11 cellular contexts compared by ENCODE assay signal in genomic region chr6:149190228-149190831, GRCh38.
A peak's percentile ranks its signal among the peaks of the same experiment; 100 is the strongest.
DNase-seq lines count a peak whose midpoint lies in the region; ATAC-seq, FAIRE-seq and TF ChIP-seq lines count a peak whose summit lies in the region.
"Had no signal": no experiment of that assay in that cellular context is flagged by ENCODE, and none has a peak within 500 bp of the region (broad histone marks: within the 10 kb centered on the region; RNA-seq: fewer than 3 reads in every experiment).

No MANE protein-coding gene starts in this region.

- FAIRE-seq in small intestine (lab: Jason Lieb, UNC) = no peak
- FAIRE-seq: G401.6 had no signal

- H3K4me3 Mint-ChIP-seq in GM23338 (no peak overlapping the region), T-helper 17 cell (no peak overlapping the region)
- H3K4me3 Mint-ChIP-seq: brain; stimulated activated naive CD8-positive, alpha-beta T cell treated with anti-CD3 and anti-CD28 coated beads, Interleukin-15, Interleukin-2, amounts not matched to agents 100 ng/mL and 50 ng/mL, for 24 hours had no signal

- ATAC-seq in GM23338 (peak; percentile 99), T-helper 17 cell (peak; percentile 57), HG02885 (IDR thresholded peaks at IDR 0.05; ENCODE audit: poor library complexity, unreplicated experiment) (no peak)

- H3F3A ChIP-seq in GM23338 (replicated peaks; ENCODE audit: low read depth) = no peaks in the 10 kb centered on the region

- H3K4me1 Mint-ChIP-seq in GM23338 (peaks cover 8% of the 10 kb centered on the region; the same call in 2 of the 3 replicates), T-helper 17 cell (peaks cover 23% of the 10 kb centered on the region)
- H3K4me1 Mint-ChIP-seq: brain had no signal

- H3K9me3 ChIP-seq in T-helper 17 cell (ENCODE audit: control insufficient read depth, low read length, poor library complexity, severe bottlenecking) (no peaks in the 10 kb centered on the region), small intestine (ENCODE audit: control insufficient read depth, low read depth) (no peaks in the 10 kb centered on the region)

- H3K36me3 ChIP-seq in GM23338 (ENCODE audit: insufficient read depth) (no peaks in the 10 kb centered on the region), small intestine (ENCODE audit: control insufficient read depth in 2 of 2, insufficient read depth in 2 of 2, low read length in 2 of 2) (no peaks in the 10 kb centered on the region)

- H3K79me2 ChIP-seq in GM23338 (replicated peaks; ENCODE audit: insufficient read depth) = no peaks in the 10 kb centered on the region

- no peaks in the 10 kb centered on the region; the same call in 1 of the 2 replicates for H3K4me1 ChIP-seq in GM23338 (ENCODE audit: insufficient read depth)
- no peaks in the 10 kb centered on the region for H3K4me1 ChIP-seq in small intestine (ENCODE audit: control insufficient read depth in 2 of 2, insufficient read depth in 1 of 2, low read depth in 1 of 2, low read length in 1 of 2)

- H3K27ac Mint-ChIP-seq in GM23338 (no peak overlapping the region; the same call in 1 of the 2 replicates), T-helper 17 cell (peak overlapping the region; percentile 55)
- H3K27ac Mint-ChIP-seq: brain; stimulated activated naive CD8-positive, alpha-beta T cell treated with anti-CD3 and anti-CD28 coated beads, Interleukin-15, Interleukin-2, amounts not matched to agents 100 ng/mL and 50 ng/mL, for 24 hours had no signal

- DNase-seq in GM23338 (ENCODE audit: low spot score) = peak; percentile 85
- DNase-seq in T-helper 17 cell = peak in 2 of 3 donors; percentile 21
- peak; percentile 23 for DNase-seq in central memory CD4-positive, alpha-beta T cell
- peak; percentile 43 for DNase-seq in small intestine
- no peak for DNase-seq in NCI-H774 (lab: John Stamatoyannopoulos, UW)
- DNase-seq in SW 1271 (lab: John Stamatoyannopoulos, UW) = no peak

- no peaks in the 10 kb centered on the region for H4K20me1 ChIP-seq in GM23338 (replicated peaks; ENCODE audit: insufficient read depth)

- 28 to 70% (median 56%) methylated on average over 1 of the region's 1 CpG for WGBS in small intestine, 3 donors

- no peak overlapping the region for H3K4me2 ChIP-seq in GM23338

- H3K27me3 ChIP-seq in GM23338 (ENCODE audit: insufficient read depth) (no peaks in the 10 kb centered on the region), small intestine (ENCODE audit: control insufficient read depth in 2 of 2, insufficient read depth in 2 of 2, low read length in 2 of 2) (no peaks in the 10 kb centered on the region)

- H3K4me3 ChIP-seq in GM23338 (no peak overlapping the region), small intestine (ENCODE audit: low read depth in 1 of 2, low read length in 2 of 2) (no peak overlapping the region)

- H3K27ac ChIP-seq in 22Rv1 (no peak overlapping the region), GM23338 (ENCODE audit: low read depth) (no peak overlapping the region), small intestine (ENCODE audit: low read depth in 1 of 2, low read length in 1 of 2) (no peak overlapping the region)

- no peak overlapping the region for H2AFZ ChIP-seq in GM23338

- TF ChIP-seq CTCF in 22Rv1 (IDR thresholded peaks at IDR 0.05) (peak; percentile 57), GM23338 (conservative IDR thresholded peaks at IDR 0.05; ENCODE audit: low read depth in 2 of 2) (peak; percentile 77 to 86)

- H3K9me3 Mint-ChIP-seq in GM23338 = peaks cover 3% of the 10 kb centered on the region; the same call in 2 of the 3 replicates

- no peaks in the 10 kb centered on the region for H3K27me3 Mint-ChIP-seq in GM23338 (ENCODE audit: insufficient read depth, low read depth, poor library complexity)
- H3K27me3 Mint-ChIP-seq in T-helper 17 cell = no peaks in the 10 kb centered on the region
- H3K27me3 Mint-ChIP-seq: stimulated activated naive CD8-positive, alpha-beta T cell treated with anti-CD3 and anti-CD28 coated beads, Interleukin-15, Interleukin-2, amounts not matched to agents 100 ng/mL and 50 ng/mL, for 24 hours had no signal

- H3K9me2 ChIP-seq in GM23338 (ENCODE audit: insufficient read depth) = no peaks in the 10 kb centered on the region

- H3K36me3 Mint-ChIP-seq in GM23338 (ENCODE audit: low read depth) (0 out of 3 replicates have a peak, but pooled peaks cover 3% of the 10 kb centered on the region), T-helper 17 cell (ENCODE audit: low read depth) (peaks cover 13% of the 10 kb centered on the region)
- H3K36me3 Mint-ChIP-seq: brain had no signal

TF ChIP-seq in GM23338, 12 proteins besides CTCF, POLR2A, EP300 and RAD21 (continues in another document):
- peak; percentile 53 for TF ChIP-seq CREB1 (CRISPR knock-in tag; IDR thresholded peaks at IDR 0.05; ENCODE audit: low read depth)
- peak; percentile 84 for TF ChIP-seq ZNF462 (CRISPR knock-in tag; IDR thresholded peaks at IDR 0.05)
- TF ChIP-seq EZH2phosphoT487 (IDR thresholded peaks at IDR 0.05; ENCODE audit: unreplicated experiment) = no peak

Comparison
In these comparisons a context has a peak if more than half of its experiments do, and no peak if none do; other contexts are left out.
1. DNase-seq: peak in GM23338 (single experiment), T-helper 17 cell (2 of 3), central memory CD4-positive, alpha-beta T cell (single experiment) and small intestine (single experiment); none in NCI-H774 (single experiment) and SW 1271 (0 of 2).